In the genomic region with DNA sequence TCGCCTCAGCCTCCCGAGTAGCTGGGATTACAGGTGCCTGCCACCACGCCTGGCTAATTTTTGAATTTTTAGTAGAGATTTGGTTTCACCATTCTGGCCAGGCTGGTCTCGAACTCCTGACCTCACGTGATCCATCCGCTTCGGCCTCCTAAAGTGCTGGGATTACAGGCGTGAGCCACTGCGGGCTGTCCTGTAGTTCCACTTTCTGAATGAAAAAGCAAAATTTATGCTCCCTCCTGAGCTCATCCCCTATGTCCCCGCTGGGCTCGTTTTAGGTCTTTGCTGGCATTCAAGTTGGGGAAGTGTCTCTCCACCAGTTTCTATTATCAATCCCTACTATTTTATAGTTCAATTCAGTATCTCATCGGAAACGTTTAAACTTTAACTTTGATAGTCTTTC, we compare ENCODE assay signal across 9 cellular contexts. TPM values are rescaled to one million over a fixed set of nuclear protein-coding genes. Genes with fewer than 3 reads are reported as not detected.
A peak's percentile ranks its signal among the peaks of the same experiment; 100 is the strongest.
DNase-seq lines count a peak whose midpoint lies in the region; ATAC-seq and TF ChIP-seq lines count a peak whose summit lies in the region.
"Had no signal": no experiment of that assay in that cellular context is flagged by ENCODE, and none has a peak within 500 bp of the region (broad histone marks: within the 10 kb centered on the region; RNA-seq: fewer than 3 reads in every experiment).

No MANE protein-coding gene starts in this region.

- DNase-seq in activated CD4-positive, alpha-beta T cell treated with anti-CD3 and anti-CD28 coated beads for 48 hours = peak; percentile 14
- no peak for DNase-seq in activated CD4-positive, alpha-beta T cell treated with anti-CD3 and anti-CD28 coated beads, Interleukin-2, amount 50 U/mL, for 1 hour
- DNase-seq in stimulated activated naive CD8-positive, alpha-beta T cell treated with anti-CD3 and anti-CD28 coated beads, Interleukin-15, Interleukin-2, amounts not matched to agents 100 U/mL and 50 U/mL, for 24 hours = peak; percentile 13
- DNase-seq in GM10248 (ENCODE audit: extremely low spot score) = no peak
- DNase-seq in SHP77 treated with DMSO at 0.1 percent for 48 hours (lab: John Stamatoyannopoulos, UW) = no peak
- DNase-seq in transverse colon = no peak

- intact Hi-C loops in transverse colon (cut with DNase I; ENCODE audit: low total_unique reads) = loop anchor here (5.0 kb wide), 1 partner anchor 126 kb away; no protein-coding TSS in a partner anchor

- H3K9me3 ChIP-seq in iPS-20b (ENCODE audit: insufficient read depth, low read depth, low read length) (no peaks in the 10 kb centered on the region), transverse colon (no peaks in the 10 kb centered on the region)
- H3K9me3 ChIP-seq: sigmoid colon had no signal

- peak; percentile 30 for ATAC-seq in stimulated activated naive CD8-positive, alpha-beta T cell treated with anti-CD3 and anti-CD28 coated beads, Interleukin-15, Interleukin-2, amounts not matched to agents 100 U/mL and 50 U/mL, for 24 hours

- in situ Hi-C loops in transverse colon (cut with MboI; ENCODE audit: low pct_ligation_motif_present in 1 of 4, low pct_unique_long_range_greater_than_20kb in 1 of 4, low sequenced_read_pairs in 3 of 4) = loop anchor here (5.0 to 25.0 kb wide), 4 partner anchors 121 to 136 kb away; no protein-coding TSS in a partner anchor

- WGBS in transverse colon (ENCODE audit: low coverage in 1 of 2), 2 donors = 0 to 44% methylated on average over 3 to 13 of the region's 13 CpGs

- H3K4me3 ChIP-seq in iPS-20b (ENCODE audit: low read length) = peak overlapping the region; percentile 72
- peak overlapping the region in 2 of 4 donors; percentile 52 to 74 for H3K4me3 ChIP-seq in transverse colon

- TF ChIP-seq CTCF in VCaP (conservative IDR thresholded peaks at IDR 0.05) = no peak
- TF ChIP-seq CTCF in GM10248 (IDR thresholded peaks at IDR 0.05; ENCODE audit: control extremely low read depth, extremely low read depth, low read depth, missing control alignments) = no peak
- TF ChIP-seq CTCF in transverse colon (IDR thresholded peaks at IDR 0.05) = no peak

- no peak for TF ChIP-seq EP300 in transverse colon (IDR thresholded peaks at IDR 0.05; ENCODE audit: low read depth)

- H3K9ac ChIP-seq in iPS-20b (ENCODE audit: low read depth, low read length) = peak overlapping the region; percentile 74; the same call in 1 of the 2 replicates

- H3K36me3 ChIP-seq in iPS-20b (ENCODE audit: insufficient read depth, low read depth, low read length) (no peaks in the 10 kb centered on the region), transverse colon (no peaks in the 10 kb centered on the region)
- H3K36me3 ChIP-seq: sigmoid colon had no signal

- CTCF ChIA-PET in GM10248 (lab: Yijun Ruan, JAX) = interaction anchor here (0.7 to 8.3 kb wide), 36 partner anchors 12 to 1119 kb away, joined by 3 to 71 read pairs (median 4); a partner anchor contains a TSS

- H3K27me3 ChIP-seq in iPS-20b (ENCODE audit: insufficient read depth, low read length) = no peaks in the 10 kb centered on the region
- H3K27me3 ChIP-seq in transverse colon = no peaks in the 10 kb centered on the region
- H3K27me3 ChIP-seq: sigmoid colon had no signal

- POLR2A ChIA-PET in GM10248 (lab: Yijun Ruan, JAX) = interaction anchor here (0.6 kb wide), 1 partner anchor 470 kb away, joined by 3 read pairs; no protein-coding TSS in a partner anchor

- H3K4me1 ChIP-seq in iPS-20b (ENCODE audit: insufficient read depth, low read length) (peaks cover 6% of the 10 kb centered on the region; the same call in 1 of the 2 replicates), transverse colon (peaks cover 4 to 16% (median 11%) of the 10 kb centered on the region in 4 donors)

- H3K27ac ChIP-seq in VCaP = peak overlapping the region; percentile 67; the same call in 1 of the 2 replicates
- H3K27ac ChIP-seq in iPS-20b (ENCODE audit: low read length) = no peak overlapping the region
- no peak overlapping the region for H3K27ac ChIP-seq in transverse colon

- TF ChIP-seq POLR2A in transverse colon (IDR thresholded peaks at IDR 0.05) = no peak

RNA-seq across cellular contexts. Expression of a gene that starts 11.7 kb away (rescaled TPM):
- 1 to 10 TPM in 3 of 4 donors, under 1 TPM in 1; 0.80 to 6.3 (median 2.9) TPM for total RNA-seq in transverse colon

RNA-seq across cellular contexts. Expression of a gene that starts 20.8 kb away (rescaled TPM):
- total RNA-seq in transverse colon = not detected
- total RNA-seq: sigmoid colon had no signal

RNA-seq across cellular contexts. Expression of a gene that starts 41.4 kb away (rescaled TPM):
- 1 to 10 TPM in 2 of 4 donors, not detected in 2; 3.5 to 5.2 TPM for total RNA-seq in transverse colon

Comparison
In these comparisons a context has a peak if more than half of its experiments do, and no peak if none do; other contexts are left out.
1. DNase-seq: peak in activated CD4-positive, alpha-beta T cell treated with anti-CD3 and anti-CD28 coated beads for 48 hours (single experiment) and stimulated activated naive CD8-positive, alpha-beta T cell treated with anti-CD3 and anti-CD28 coated beads, Interleukin-15, Interleukin-2, amounts not matched to agents 100 U/mL and 50 U/mL, for 24 hours (single experiment); none in activated CD4-positive, alpha-beta T cell treated with anti-CD3 and anti-CD28 coated beads, Interleukin-2, amount 50 U/mL, for 1 hour (single experiment), GM10248 (single experiment), SHP77 treated with DMSO at 0.1 percent for 48 hours (single experiment) and transverse colon (single experiment).